ENCODE assay signal across 23 cellular contexts in genomic region chr7:47778153-47778661, GRCh38.
A peak's percentile ranks its signal among the peaks of the same experiment; 100 is the strongest.
DNase-seq lines count a peak whose midpoint lies in the region; ATAC-seq and TF ChIP-seq lines count a peak whose summit lies in the region.
"Had no signal": no experiment of that assay in that cellular context is flagged by ENCODE, and none has a peak within 500 bp of the region (broad histone marks: within the 10 kb centered on the region; RNA-seq: fewer than 3 reads in every experiment).

No MANE protein-coding gene starts in this region.

- no peak for TF ChIP-seq CTCF in progenitor cell of endocrine pancreas (IDR thresholded peaks at IDR 0.05; ENCODE audit: unreplicated experiment)

- no peak overlapping the region for H3K4me3 Mint-ChIP-seq in progenitor cell of endocrine pancreas (ENCODE audit: low read depth)
- H3K4me3 Mint-ChIP-seq: activated CD8-positive, alpha-beta T cell treated with anti-CD3 and anti-CD28 coated beads, Interleukin-2, amount 10 ng/mL, durations not matched to agents 7 days and 5 days; activated T-cell treated with anti-CD3 and anti-CD28 coated beads, Interleukin-2, amount 50 U/mL, for 4 hours; CD4-positive, CD25-positive, alpha-beta regulatory T cell; nephron; stimulated activated memory B cell treated with anti-CD40 and anti-IgM and Interleukin-4, amounts not matched to agents 10 μg/mL and 1 μg/mL and 100 μg/mL, for 72 hours had no signal

- peaks cover 16% of the 10 kb centered on the region for H3K4me1 Mint-ChIP-seq in progenitor cell of endocrine pancreas (ENCODE audit: low read depth)
- H3K4me1 Mint-ChIP-seq: CD4-positive, CD25-positive, alpha-beta regulatory T cell had no signal

- peaks cover 2% of the 10 kb centered on the region for H3K36me3 Mint-ChIP-seq in progenitor cell of endocrine pancreas (ENCODE audit: insufficient read depth)
- H3K36me3 Mint-ChIP-seq: CD4-positive, CD25-positive, alpha-beta regulatory T cell; stimulated activated memory B cell treated with anti-CD40 and anti-IgM and Interleukin-4, amounts not matched to agents 10 μg/mL and 1 μg/mL and 100 μg/mL, for 72 hours had no signal

- ATAC-seq in esophagus mucosa (peak; percentile 74), HG03520 (IDR thresholded peaks at IDR 0.05; ENCODE audit: unreplicated experiment) (no peak), GM21360 (IDR thresholded peaks at IDR 0.05; ENCODE audit: unreplicated experiment) (no peak)
- ATAC-seq: activated CD8-positive, alpha-beta T cell treated with anti-CD3 and anti-CD28 coated beads, Interleukin-2, amount 10 ng/mL, durations not matched to agents 7 days and 5 days; activated T-cell treated with anti-CD3 and anti-CD28 coated beads, Interleukin-2, amount 50 U/mL, for 4 hours; gastrocnemius medialis; GM12878; stimulated activated memory B cell treated with anti-CD40 and anti-IgM and Interleukin-4, amounts not matched to agents 10 μg/mL and 1 μg/mL and 100 μg/mL, for 72 hours had no signal

- H3K27me3 Mint-ChIP-seq in progenitor cell of endocrine pancreas, result no peaks in the 10 kb centered on the region
- H3K27me3 Mint-ChIP-seq: stimulated activated memory B cell treated with anti-CD40 and anti-IgM and Interleukin-4, amounts not matched to agents 10 μg/mL and 1 μg/mL and 100 μg/mL, for 72 hours had no signal

- DNase-seq in DMS53 treated with DMSO at 0.1 percent for 48 hours (lab: John Stamatoyannopoulos, UW; ENCODE audit: unreplicated experiment), result peak; percentile 21
- DNase-seq in NCI-H69 (lab: John Stamatoyannopoulos, UW), result peak; percentile 32
- no peak for DNase-seq in progenitor cell of endocrine pancreas (ENCODE audit: low spot score, unreplicated experiment)
- no peak for DNase-seq in NCI-H524 (lab: John Stamatoyannopoulos, UW)
- DNase-seq: activated CD4-positive, CD25-positive, alpha-beta regulatory T cell treated with anti-CD3 and anti-CD28 coated beads, Interleukin-2, amount 50 U/mL, for 72 hours; activated CD8-positive, alpha-beta T cell treated with anti-CD3 and anti-CD28 coated beads, Interleukin-2, amount 10 ng/mL, durations not matched to agents 7 days and 5 days; activated naive CD4-positive, alpha-beta T cell treated with Interleukin-2 at 50 U/mL for 16 hours; activated T-cell treated with anti-CD3 and anti-CD28 coated beads, Interleukin-2, amount 50 U/mL, for 4 hours; CD4-positive, CD25-positive, alpha-beta regulatory T cell; central memory CD4-positive, alpha-beta T cell; gastrocnemius medialis; H7; kidney; midbrain; NCI-H1436 treated with DMSO at 0.1 percent for 48 hours; NCI-H82; T1000 had no signal

- peaks cover 3% of the 10 kb centered on the region for H3K9me3 Mint-ChIP-seq in progenitor cell of endocrine pancreas (ENCODE audit: low read depth)
- H3K9me3 Mint-ChIP-seq: activated T-cell treated with anti-CD3 and anti-CD28 coated beads, Interleukin-2, amount 50 U/mL, for 4 hours; nephron had no signal

- peak overlapping the region; percentile 4 for H3K27ac Mint-ChIP-seq in progenitor cell of endocrine pancreas
- H3K27ac Mint-ChIP-seq: activated CD8-positive, alpha-beta T cell treated with anti-CD3 and anti-CD28 coated beads, Interleukin-2, amount 10 ng/mL, durations not matched to agents 7 days and 5 days; CD4-positive, CD25-positive, alpha-beta regulatory T cell; nephron; stimulated activated memory B cell treated with anti-CD40 and anti-IgM and Interleukin-4, amounts not matched to agents 10 μg/mL and 1 μg/mL and 100 μg/mL, for 72 hours had no signal

Comparison
In these comparisons a context has a peak if more than half of its experiments do, and no peak if none do; other contexts are left out.
1. DNase-seq: peak in DMS53 treated with DMSO at 0.1 percent for 48 hours (single experiment) and NCI-H69 (single experiment); none in progenitor cell of endocrine pancreas (single experiment) and NCI-H524 (0 of 2).